ENCODE assay signal across 8 cellular contexts in the genomic region with DNA sequence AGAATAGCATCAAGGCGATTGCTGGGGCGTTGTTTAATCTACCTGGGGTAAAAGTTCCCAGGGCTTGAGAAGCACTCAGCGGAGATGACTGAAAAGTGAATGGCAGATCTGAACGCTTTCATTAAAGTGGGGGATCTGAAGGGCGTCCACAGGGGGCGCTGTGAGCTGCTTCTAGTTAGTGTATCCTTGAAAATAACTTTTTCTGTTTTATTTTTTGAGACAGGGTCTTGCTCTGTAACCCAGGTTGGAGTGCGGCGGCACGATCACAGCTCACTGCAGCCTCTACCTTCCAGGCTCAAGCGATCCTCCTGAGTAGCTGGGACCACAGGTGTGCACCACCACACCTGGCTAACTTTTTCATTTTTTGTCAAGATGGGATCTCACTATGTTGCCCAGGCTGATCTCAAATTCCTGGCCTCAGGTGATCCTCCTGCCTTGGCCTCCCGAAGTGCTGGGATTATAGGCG.
DNase-seq lines count a peak whose midpoint lies in the region; ATAC-seq and TF ChIP-seq lines count a peak whose summit lies in the region.

No MANE protein-coding gene starts in this region.

- H3K36me3 ChIP-seq in brain microvascular endothelial cell (replicated peaks) (peaks cover 53% of the 10 kb centered on the region), mucosa of descending colon (ENCODE audit: low read depth) (no peaks in the 10 kb centered on the region)

- no peaks in the 10 kb centered on the region for H3K4me1 ChIP-seq in mucosa of descending colon (ENCODE audit: low read depth)

- no peak for ATAC-seq in mucosa of descending colon
- no peak for ATAC-seq in HG03280 (IDR thresholded peaks at IDR 0.05; ENCODE audit: unreplicated experiment)
- no peak for ATAC-seq in GM21526 (IDR thresholded peaks at IDR 0.05; ENCODE audit: low FRiP score, unreplicated experiment)

- no peaks in the 10 kb centered on the region for H3K9me3 ChIP-seq in mucosa of descending colon

- H3K27me3 ChIP-seq in brain microvascular endothelial cell (replicated peaks), result no peaks in the 10 kb centered on the region

- no peak overlapping the region for H3K27ac ChIP-seq in brain microvascular endothelial cell

- intact Hi-C loops in mucosa of descending colon (cut with DNase I, micrococcal nuclease), result no loop called here

- DNase-seq in DMS53 (lab: John Stamatoyannopoulos, UW) (peak; percentile 32), DMS53 treated with DMSO at 0.1 percent for 48 hours (lab: John Stamatoyannopoulos, UW; ENCODE audit: unreplicated experiment) (no peak), MV-4-11 (lab: John Stamatoyannopoulos, UW) (peak; percentile 5), brain microvascular endothelial cell (no peak), retinal pigment epithelial cell (ENCODE audit: low read depth) (no peak), mucosa of descending colon (no peak)

- no peak overlapping the region for H3K4me3 ChIP-seq in brain microvascular endothelial cell (ENCODE audit: low read depth, low read length)
- no peak overlapping the region for H3K4me3 ChIP-seq in retinal pigment epithelial cell (ENCODE audit: low read length)
- H3K4me3 ChIP-seq in mucosa of descending colon, result no peak overlapping the region

- in situ Hi-C loops in brain microvascular endothelial cell (cut with HindIII; ENCODE audit: low pct_ligation_motif_present, low sequenced_read_pairs), result no loop called here

- peak; percentile 73 for TF ChIP-seq CTCF in brain microvascular endothelial cell (IDR thresholded peaks at IDR 0.05; ENCODE audit: low read depth, low read length, missing control alignments)
- peak; percentile 57 for TF ChIP-seq CTCF in retinal pigment epithelial cell (conservative IDR thresholded peaks at IDR 0.05; ENCODE audit: low read depth, low read length)
- no peak for TF ChIP-seq CTCF in mucosa of descending colon (IDR thresholded peaks at IDR 0.05)

Comparison
In these comparisons a context has a peak if more than half of its experiments do, and no peak if none do; other contexts are left out.
1. DNase-seq: peak in DMS53 (single experiment) and MV-4-11 (single experiment); none in DMS53 treated with DMSO at 0.1 percent for 48 hours (single experiment), brain microvascular endothelial cell (single experiment), retinal pigment epithelial cell (single experiment) and mucosa of descending colon (0 of 3).